8 cellular contexts compared by ENCODE assay signal in genomic region chr3:119702530-119703527, GRCh38. TPM values are rescaled to one million over a fixed set of nuclear protein-coding genes. Genes with fewer than 3 reads are reported as not detected.
DNase-seq lines count a peak whose midpoint lies in the region; ATAC-seq and TF ChIP-seq lines count a peak whose summit lies in the region.

CFAP91 (plus strand) TSS chr3:119703022; CDS start chr3:119703099, 77 bp downstream.

- no peak for TF ChIP-seq CTCF in BE2C (IDR thresholded peaks at IDR 0.05; ENCODE audit: low read depth, low read length)
- no peak for TF ChIP-seq CTCF in OCI-LY3 (IDR thresholded peaks at IDR 0.05; ENCODE audit: low read depth, low read length)
- no peak for TF ChIP-seq CTCF in neural progenitor cell (IDR thresholded peaks at IDR 0.05)

- H4K20me1 ChIP-seq in OCI-LY3 (ENCODE audit: insufficient read depth, low read length) (no peaks in the 10 kb centered on the region), neural progenitor cell (ENCODE audit: low read depth) (no peaks in the 10 kb centered on the region)

- H3K27ac ChIP-seq in OCI-LY3 (ENCODE audit: low read length): peak within 1 kb of the TSS; percentile 92
- H3K27ac ChIP-seq in neural progenitor cell: no peak within 1 kb of the TSS

- H3K4me1 ChIP-seq in BE2C (peaks cover 10% of the 10 kb centered on the region), OCI-LY3 (ENCODE audit: low read length) (peaks cover 66% of the 10 kb centered on the region), neural progenitor cell (peaks cover 21% of the 10 kb centered on the region)

- peak within 1 kb of the TSS; percentile 83 for H3K4me3 Mint-ChIP-seq in neural progenitor cell

- H3K79me2 ChIP-seq in OCI-LY3 (ENCODE audit: low read length) (peaks cover 12% of the 10 kb centered on the region), neural progenitor cell (ENCODE audit: low read depth) (no peaks in the 10 kb centered on the region)

- peak within 1 kb of the TSS; percentile 51 for H3K4me3 ChIP-seq in BE2C (ENCODE audit: low read depth, low read length)
- H3K4me3 ChIP-seq in OCI-LY3 (ENCODE audit: low read length): peak within 1 kb of the TSS; percentile 78
- peak within 1 kb of the TSS; percentile 55 for H3K4me3 ChIP-seq in neural progenitor cell

- H3F3A ChIP-seq in neural progenitor cell (ENCODE audit: low read depth): peaks cover 5% of the 10 kb centered on the region

- H3K4me2 ChIP-seq in OCI-LY3 (ENCODE audit: low read length) (peak within 1 kb of the TSS; percentile 77), neural progenitor cell (peak within 1 kb of the TSS; percentile 73)

- no peaks in the 10 kb centered on the region for H3K36me3 ChIP-seq in BE2C
- peaks cover 3% of the 10 kb centered on the region for H3K36me3 ChIP-seq in OCI-LY3 (replicated peaks; ENCODE audit: low read depth, low read length)
- no peaks in the 10 kb centered on the region for H3K36me3 ChIP-seq in neural progenitor cell

- H3K9ac ChIP-seq in OCI-LY3 (ENCODE audit: low read length): peak within 1 kb of the TSS; percentile 64
- no peak within 1 kb of the TSS for H3K9ac ChIP-seq in neural progenitor cell

- peaks cover 21% of the 10 kb centered on the region for H3K4me1 Mint-ChIP-seq in neural progenitor cell

- no peaks in the 10 kb centered on the region for H3K27me3 Mint-ChIP-seq in neural progenitor cell (ENCODE audit: insufficient read depth, low read depth)

- ATAC-seq in GM19395 (IDR thresholded peaks at IDR 0.05; ENCODE audit: unreplicated experiment) (peak; percentile 84), HG03521 (IDR thresholded peaks at IDR 0.05; ENCODE audit: unreplicated experiment) (peak; percentile 91)
- ATAC-seq in stimulated activated naive CD8-positive, alpha-beta T cell treated with anti-CD3 and anti-CD28 coated beads, Interleukin-15, Interleukin-2, amounts not matched to agents 100 U/mL and 50 U/mL, for 24 hours: peak; percentile 88

- H2AFZ ChIP-seq in OCI-LY3 (ENCODE audit: low read depth, low read length) (peak within 1 kb of the TSS; percentile 31; the same call in 1 of the 2 replicates), neural progenitor cell (replicated peaks) (peak within 1 kb of the TSS; percentile 90)

- peak; percentile 97 for DNase-seq in BE2C
- peak; percentile 4 to 65 (median 40) for DNase-seq in activated naive CD4-positive, alpha-beta T cell (lab: John Stamatoyannopoulos, UW)
- DNase-seq in foreskin melanocyte: peak; percentile 82
- peak; percentile 98 for DNase-seq in neural progenitor cell (ENCODE audit: low spot score)
- peak; percentile 91 for DNase-seq in stimulated activated naive CD8-positive, alpha-beta T cell treated with anti-CD3 and anti-CD28 coated beads, Interleukin-15, Interleukin-2, amounts not matched to agents 100 U/mL and 50 U/mL, for 24 hours

- H3K9me3 ChIP-seq in BE2C (no peaks in the 10 kb centered on the region), OCI-LY3 (ENCODE audit: insufficient read depth, low read length) (no peaks in the 10 kb centered on the region), neural progenitor cell (ENCODE audit: low read depth) (no peaks in the 10 kb centered on the region)

- no peak within 1 kb of the TSS for H3K27ac Mint-ChIP-seq in neural progenitor cell

- no peaks in the 10 kb centered on the region for H3K36me3 Mint-ChIP-seq in neural progenitor cell

- peaks cover 5% of the 10 kb centered on the region for H3K9me3 Mint-ChIP-seq in neural progenitor cell

- no peaks in the 10 kb centered on the region for H3K27me3 ChIP-seq in BE2C
- no peaks in the 10 kb centered on the region for H3K27me3 ChIP-seq in OCI-LY3 (ENCODE audit: low read depth, low read length)
- peaks cover 9% of the 10 kb centered on the region for H3K27me3 ChIP-seq in neural progenitor cell

RNA-seq across cellular contexts. Expression of gene CFAP91, which starts in this region (rescaled TPM):
- 0.32 TPM for polyA plus RNA-seq in BE2C (2012; ENCODE audit: insufficient read depth, insufficient read length, low read depth)
- total RNA-seq in neural progenitor cell (ENCODE audit: low replicate concordance): 11.9 and 19.9 TPM in 2 replicates

Comparison
In these comparisons a context has a peak if more than half of its experiments do, and no peak if none do; other contexts are left out.
1. DNase-seq: peak in every context shown above with its lines; median percentile 98 in neural progenitor cell; 97 in BE2C; 91 in stimulated activated naive CD8-positive, alpha-beta T cell treated with anti-CD3 and anti-CD28 coated beads, Interleukin-15, Interleukin-2, amounts not matched to agents 100 U/mL and 50 U/mL, for 24 hours; 82 in foreskin melanocyte; 40 in activated naive CD4-positive, alpha-beta T cell.